Comparison of ENCODE assay signal across 2 cellular contexts in the genomic region with DNA sequence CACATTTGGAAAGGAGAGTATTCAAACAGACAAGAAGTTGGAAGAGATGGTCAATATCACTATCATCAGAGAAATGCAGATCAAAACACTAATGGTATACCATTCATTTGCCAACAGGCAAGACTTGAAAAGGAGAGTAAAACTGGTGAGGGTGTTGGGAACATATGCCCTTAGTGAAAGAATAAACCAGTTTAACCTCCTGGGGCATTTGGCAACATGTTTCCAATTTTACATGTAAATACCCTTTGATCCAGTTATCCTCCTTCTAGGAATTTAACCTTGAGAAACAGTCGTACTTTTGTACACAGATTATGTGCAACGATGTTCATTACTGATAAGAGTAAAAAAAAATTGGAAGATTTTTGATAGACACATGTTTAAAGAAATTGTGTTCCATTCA.
TF ChIP-seq lines count a peak whose summit lies in the region.

No MANE protein-coding gene starts in this region.

TF ChIP-seq in H1, 55 proteins besides CTCF, POLR2A, EP300 and RAD21:
- no peak for TF ChIP-seq SRF (IDR thresholded peaks at IDR 0.05; ENCODE audit: low read depth, low read length)

TF ChIP-seq in HepG2, 621 proteins besides CTCF, POLR2A, EP300 and RAD21 (continues in another document):
- TF ChIP-seq ZFP36L1 (CRISPR knock-in tag; IDR thresholded peaks at IDR 0.05) (0 out of 2 replicates have a peak, but pooled peaks have one; percentile 35), DNMT1 (CRISPR knock-in tag; IDR thresholded peaks at IDR 0.05) (no peak), NR2F6 (IDR thresholded peaks at IDR 0.05) (peak; percentile 74), NR2F6 (CRISPR knock-in tag; IDR thresholded peaks at IDR 0.05) (peak; percentile 70; the same call in 1 of the 2 replicates), NR2F1 (CRISPR knock-in tag; IDR thresholded peaks at IDR 0.05) (no peak), ISL2 (CRISPR knock-in tag; IDR thresholded peaks at IDR 0.05) (peak; percentile 82; the same call in 1 of the 2 replicates), BCL6 (CRISPR knock-in tag; IDR thresholded peaks at IDR 0.05) (peak; percentile 100), ZNF232 (CRISPR knock-in tag; IDR thresholded peaks at IDR 0.05; ENCODE audit: borderline replicate concordance) (no peak), TEAD3 (CRISPR knock-in tag; optimal IDR thresholded peaks at IDR 0.05; ENCODE audit: borderline replicate concordance) (peak; percentile 12), ZBTB20 (CRISPR knock-in tag; IDR thresholded peaks at IDR 0.05; ENCODE audit: borderline replicate concordance, low read depth) (no peak), FOXK2 (IDR thresholded peaks at IDR 0.05) (peak; percentile 52; the same call in 1 of the 2 replicates), NR2F2 (IDR thresholded peaks at IDR 0.05; ENCODE audit: borderline replicate concordance, low read depth) (0 out of 2 replicates have a peak, but pooled peaks have one; percentile 31), ZNF121 (CRISPR knock-in tag; IDR thresholded peaks at IDR 0.05) (no peak), ZSCAN22 (CRISPR knock-in tag; IDR thresholded peaks at IDR 0.05) (no peak), IRX3 (CRISPR knock-in tag; IDR thresholded peaks at IDR 0.05; ENCODE audit: borderline replicate concordance, low read depth) (no peak), GATAD2A (CRISPR knock-in tag; IDR thresholded peaks at IDR 0.05) (peak; percentile 83), PPARG (CRISPR knock-in tag; conservative IDR thresholded peaks at IDR 0.05) (peak; percentile 97), KLF13 (CRISPR knock-in tag; IDR thresholded peaks at IDR 0.05) (no peak), FOXO1 (CRISPR knock-in tag; IDR thresholded peaks at IDR 0.05) (peak; percentile 67), FOXJ3 (CRISPR knock-in tag; IDR thresholded peaks at IDR 0.05; ENCODE audit: borderline replicate concordance) (peak; percentile 72; the same call in 1 of the 2 replicates), NCOA2 (CRISPR knock-in tag; IDR thresholded peaks at IDR 0.05) (peak; percentile 89), MED1 (CRISPR knock-in tag; IDR thresholded peaks at IDR 0.05) (peak; percentile 73), FOXA1 (IDR thresholded peaks at IDR 0.05) (no peak), FOXA1 (CRISPR knock-in tag; IDR thresholded peaks at IDR 0.05) (peak; percentile 86), KAT8 (CRISPR knock-in tag; IDR thresholded peaks at IDR 0.05) (no peak), RBAK (CRISPR knock-in tag; IDR thresholded peaks at IDR 0.05) (no peak), ZNF331 (CRISPR knock-in tag; IDR thresholded peaks at IDR 0.05) (0 out of 2 replicates have a peak, but pooled peaks have one; percentile 44), TBL1XR1 (IDR thresholded peaks at IDR 0.05; ENCODE audit: borderline replicate concordance, low read length, partially characterized antibody) (peak; percentile 95), SOX5 (CRISPR knock-in tag; IDR thresholded peaks at IDR 0.05; ENCODE audit: borderline replicate concordance) (peak; percentile 75; the same call in 1 of the 2 replicates), RARA (CRISPR knock-in tag; IDR thresholded peaks at IDR 0.05) (peak; percentile 94), ZNF841 (CRISPR knock-in tag; IDR thresholded peaks at IDR 0.05; ENCODE audit: borderline replicate concordance) (no peak), FOXK1 (CRISPR knock-in tag; IDR thresholded peaks at IDR 0.05; ENCODE audit: borderline replicate concordance, low read depth) (peak; percentile 86; the same call in 1 of the 2 replicates), ZMYM4 (CRISPR knock-in tag; IDR thresholded peaks at IDR 0.05) (no peak), TCF7 (IDR thresholded peaks at IDR 0.05; ENCODE audit: low read depth) (peak; percentile 72), CEBPG (CRISPR knock-in tag; IDR thresholded peaks at IDR 0.05) (peak; percentile 73; the same call in 1 of the 2 replicates), SIX4 (CRISPR knock-in tag; IDR thresholded peaks at IDR 0.05) (peak; percentile 47; the same call in 1 of the 2 replicates), HMG20A (CRISPR knock-in tag; IDR thresholded peaks at IDR 0.05; ENCODE audit: borderline replicate concordance) (peak; percentile 88; the same call in 1 of the 2 replicates), RXRB (CRISPR knock-in tag; IDR thresholded peaks at IDR 0.05; ENCODE audit: borderline replicate concordance) (peak; percentile 95), ZFP1 (CRISPR knock-in tag; IDR thresholded peaks at IDR 0.05) (0 out of 2 replicates have a peak, but pooled peaks have one; percentile 18)
- TF ChIP-seq, protein P1, sequence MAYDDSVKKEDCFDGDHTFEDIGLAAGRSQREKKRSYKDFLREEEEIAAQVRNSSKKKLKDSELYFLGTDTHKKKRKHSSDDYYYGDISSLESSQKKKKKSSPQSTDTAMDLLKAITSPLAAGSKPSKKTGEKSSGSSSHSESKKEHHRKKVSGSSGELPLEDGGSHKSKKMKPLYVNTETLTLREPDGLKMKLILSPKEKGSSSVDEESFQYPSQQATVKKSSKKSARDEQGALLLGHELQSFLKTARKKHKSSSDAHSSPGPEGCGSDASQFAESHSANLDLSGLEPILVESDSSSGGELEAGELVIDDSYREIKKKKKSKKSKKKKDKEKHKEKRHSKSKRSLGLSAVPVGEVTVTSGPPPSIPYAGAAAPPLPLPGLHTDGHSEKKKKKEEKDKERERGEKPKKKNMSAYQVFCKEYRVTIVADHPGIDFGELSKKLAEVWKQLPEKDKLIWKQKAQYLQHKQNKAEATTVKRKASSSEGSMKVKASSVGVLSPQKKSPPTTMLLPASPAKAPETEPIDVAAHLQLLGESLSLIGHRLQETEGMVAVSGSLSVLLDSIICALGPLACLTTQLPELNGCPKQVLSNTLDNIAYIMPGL (CRISPR knock-in tag; IDR thresholded peaks at IDR 0.05; ENCODE audit: borderline replicate concordance in 1 of 2, low read depth in 1 of 2): no peak
- TF ChIP-seq, protein P2, sequence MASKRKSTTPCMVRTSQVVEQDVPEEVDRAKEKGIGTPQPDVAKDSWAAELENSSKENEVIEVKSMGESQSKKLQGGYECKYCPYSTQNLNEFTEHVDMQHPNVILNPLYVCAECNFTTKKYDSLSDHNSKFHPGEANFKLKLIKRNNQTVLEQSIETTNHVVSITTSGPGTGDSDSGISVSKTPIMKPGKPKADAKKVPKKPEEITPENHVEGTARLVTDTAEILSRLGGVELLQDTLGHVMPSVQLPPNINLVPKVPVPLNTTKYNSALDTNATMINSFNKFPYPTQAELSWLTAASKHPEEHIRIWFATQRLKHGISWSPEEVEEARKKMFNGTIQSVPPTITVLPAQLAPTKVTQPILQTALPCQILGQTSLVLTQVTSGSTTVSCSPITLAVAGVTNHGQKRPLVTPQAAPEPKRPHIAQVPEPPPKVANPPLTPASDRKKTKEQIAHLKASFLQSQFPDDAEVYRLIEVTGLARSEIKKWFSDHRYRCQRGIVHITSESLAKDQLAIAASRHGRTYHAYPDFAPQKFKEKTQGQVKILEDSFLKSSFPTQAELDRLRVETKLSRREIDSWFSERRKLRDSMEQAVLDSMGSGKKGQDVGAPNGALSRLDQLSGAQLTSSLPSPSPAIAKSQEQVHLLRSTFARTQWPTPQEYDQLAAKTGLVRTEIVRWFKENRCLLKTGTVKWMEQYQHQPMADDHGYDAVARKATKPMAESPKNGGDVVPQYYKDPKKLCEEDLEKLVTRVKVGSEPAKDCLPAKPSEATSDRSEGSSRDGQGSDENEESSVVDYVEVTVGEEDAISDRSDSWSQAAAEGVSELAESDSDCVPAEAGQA (IDR thresholded peaks at IDR 0.05; ENCODE audit: low read depth): no peak
- TF ChIP-seq, protein P2 (CRISPR knock-in tag; IDR thresholded peaks at IDR 0.05; ENCODE audit: borderline replicate concordance): no peak
- TF ChIP-seq, protein P3, sequence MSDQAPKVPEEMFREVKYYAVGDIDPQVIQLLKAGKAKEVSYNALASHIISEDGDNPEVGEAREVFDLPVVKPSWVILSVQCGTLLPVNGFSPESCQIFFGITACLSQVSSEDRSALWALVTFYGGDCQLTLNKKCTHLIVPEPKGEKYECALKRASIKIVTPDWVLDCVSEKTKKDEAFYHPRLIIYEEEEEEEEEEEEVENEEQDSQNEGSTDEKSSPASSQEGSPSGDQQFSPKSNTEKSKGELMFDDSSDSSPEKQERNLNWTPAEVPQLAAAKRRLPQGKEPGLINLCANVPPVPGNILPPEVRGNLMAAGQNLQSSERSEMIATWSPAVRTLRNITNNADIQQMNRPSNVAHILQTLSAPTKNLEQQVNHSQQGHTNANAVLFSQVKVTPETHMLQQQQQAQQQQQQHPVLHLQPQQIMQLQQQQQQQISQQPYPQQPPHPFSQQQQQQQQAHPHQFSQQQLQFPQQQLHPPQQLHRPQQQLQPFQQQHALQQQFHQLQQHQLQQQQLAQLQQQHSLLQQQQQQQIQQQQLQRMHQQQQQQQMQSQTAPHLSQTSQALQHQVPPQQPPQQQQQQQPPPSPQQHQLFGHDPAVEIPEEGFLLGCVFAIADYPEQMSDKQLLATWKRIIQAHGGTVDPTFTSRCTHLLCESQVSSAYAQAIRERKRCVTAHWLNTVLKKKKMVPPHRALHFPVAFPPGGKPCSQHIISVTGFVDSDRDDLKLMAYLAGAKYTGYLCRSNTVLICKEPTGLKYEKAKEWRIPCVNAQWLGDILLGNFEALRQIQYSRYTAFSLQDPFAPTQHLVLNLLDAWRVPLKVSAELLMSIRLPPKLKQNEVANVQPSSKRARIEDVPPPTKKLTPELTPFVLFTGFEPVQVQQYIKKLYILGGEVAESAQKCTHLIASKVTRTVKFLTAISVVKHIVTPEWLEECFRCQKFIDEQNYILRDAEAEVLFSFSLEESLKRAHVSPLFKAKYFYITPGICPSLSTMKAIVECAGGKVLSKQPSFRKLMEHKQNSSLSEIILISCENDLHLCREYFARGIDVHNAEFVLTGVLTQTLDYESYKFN (CRISPR knock-in tag; conservative IDR thresholded peaks at IDR 0.05): peak; percentile 72
- TF ChIP-seq, protein P4, sequence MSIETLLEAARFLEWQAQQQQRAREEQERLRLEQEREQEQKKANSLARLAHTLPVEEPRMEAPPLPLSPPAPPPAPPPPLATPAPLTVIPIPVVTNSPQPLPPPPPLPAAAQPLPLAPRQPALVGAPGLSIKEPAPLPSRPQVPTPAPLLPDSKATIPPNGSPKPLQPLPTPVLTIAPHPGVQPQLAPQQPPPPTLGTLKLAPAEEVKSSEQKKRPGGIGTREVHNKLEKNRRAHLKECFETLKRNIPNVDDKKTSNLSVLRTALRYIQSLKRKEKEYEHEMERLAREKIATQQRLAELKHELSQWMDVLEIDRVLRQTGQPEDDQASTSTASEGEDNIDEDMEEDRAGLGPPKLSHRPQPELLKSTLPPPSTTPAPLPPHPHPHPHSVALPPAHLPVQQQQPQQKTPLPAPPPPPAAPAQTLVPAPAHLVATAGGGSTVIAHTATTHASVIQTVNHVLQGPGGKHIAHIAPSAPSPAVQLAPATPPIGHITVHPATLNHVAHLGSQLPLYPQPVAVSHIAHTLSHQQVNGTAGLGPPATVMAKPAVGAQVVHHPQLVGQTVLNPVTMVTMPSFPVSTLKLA (IDR thresholded peaks at IDR 0.05): no peak
- TF ChIP-seq, protein P5, sequence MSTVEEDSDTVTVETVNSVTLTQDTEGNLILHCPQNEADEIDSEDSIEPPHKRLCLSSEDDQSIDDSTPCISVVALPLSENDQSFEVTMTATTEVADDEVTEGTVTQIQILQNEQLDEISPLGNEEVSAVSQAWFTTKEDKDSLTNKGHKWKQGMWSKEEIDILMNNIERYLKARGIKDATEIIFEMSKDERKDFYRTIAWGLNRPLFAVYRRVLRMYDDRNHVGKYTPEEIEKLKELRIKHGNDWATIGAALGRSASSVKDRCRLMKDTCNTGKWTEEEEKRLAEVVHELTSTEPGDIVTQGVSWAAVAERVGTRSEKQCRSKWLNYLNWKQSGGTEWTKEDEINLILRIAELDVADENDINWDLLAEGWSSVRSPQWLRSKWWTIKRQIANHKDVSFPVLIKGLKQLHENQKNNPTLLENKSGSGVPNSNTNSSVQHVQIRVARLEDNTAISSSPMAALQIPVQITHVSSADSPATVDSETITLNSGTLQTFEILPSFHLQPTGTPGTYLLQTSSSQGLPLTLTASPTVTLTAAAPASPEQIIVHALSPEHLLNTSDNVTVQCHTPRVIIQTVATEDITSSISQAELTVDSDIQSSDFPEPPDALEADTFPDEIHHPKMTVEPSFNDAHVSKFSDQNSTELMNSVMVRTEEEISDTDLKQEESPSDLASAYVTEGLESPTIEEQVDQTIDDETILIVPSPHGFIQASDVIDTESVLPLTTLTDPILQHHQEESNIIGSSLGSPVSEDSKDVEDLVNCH (CRISPR knock-in tag; IDR thresholded peaks at IDR 0.05): no peak
- TF ChIP-seq, protein P6, sequence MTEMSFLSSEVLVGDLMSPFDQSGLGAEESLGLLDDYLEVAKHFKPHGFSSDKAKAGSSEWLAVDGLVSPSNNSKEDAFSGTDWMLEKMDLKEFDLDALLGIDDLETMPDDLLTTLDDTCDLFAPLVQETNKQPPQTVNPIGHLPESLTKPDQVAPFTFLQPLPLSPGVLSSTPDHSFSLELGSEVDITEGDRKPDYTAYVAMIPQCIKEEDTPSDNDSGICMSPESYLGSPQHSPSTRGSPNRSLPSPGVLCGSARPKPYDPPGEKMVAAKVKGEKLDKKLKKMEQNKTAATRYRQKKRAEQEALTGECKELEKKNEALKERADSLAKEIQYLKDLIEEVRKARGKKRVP (CRISPR knock-in tag; IDR thresholded peaks at IDR 0.05): 0 out of 4 replicates have a peak, but pooled peaks of 1 of the 2 experiments have one; percentile 36
- TF ChIP-seq, protein P7, sequence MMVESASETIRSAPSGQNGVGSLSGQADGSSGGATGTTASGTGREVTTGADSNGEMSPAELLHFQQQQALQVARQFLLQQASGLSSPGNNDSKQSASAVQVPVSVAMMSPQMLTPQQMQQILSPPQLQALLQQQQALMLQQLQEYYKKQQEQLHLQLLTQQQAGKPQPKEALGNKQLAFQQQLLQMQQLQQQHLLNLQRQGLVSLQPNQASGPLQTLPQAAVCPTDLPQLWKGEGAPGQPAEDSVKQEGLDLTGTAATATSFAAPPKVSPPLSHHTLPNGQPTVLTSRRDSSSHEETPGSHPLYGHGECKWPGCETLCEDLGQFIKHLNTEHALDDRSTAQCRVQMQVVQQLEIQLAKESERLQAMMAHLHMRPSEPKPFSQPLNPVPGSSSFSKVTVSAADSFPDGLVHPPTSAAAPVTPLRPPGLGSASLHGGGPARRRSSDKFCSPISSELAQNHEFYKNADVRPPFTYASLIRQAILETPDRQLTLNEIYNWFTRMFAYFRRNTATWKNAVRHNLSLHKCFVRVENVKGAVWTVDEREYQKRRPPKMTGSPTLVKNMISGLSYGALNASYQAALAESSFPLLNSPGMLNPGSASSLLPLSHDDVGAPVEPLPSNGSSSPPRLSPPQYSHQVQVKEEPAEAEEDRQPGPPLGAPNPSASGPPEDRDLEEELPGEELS (CRISPR knock-in tag; IDR thresholded peaks at IDR 0.05): peak; percentile 36; the same call in 1 of the 2 replicates
